Comparison of ENCODE assay signal across 8 cellular contexts in genomic region chr3:18424862-18425640, GRCh38. TPM values are rescaled to one million over a fixed set of nuclear protein-coding genes. Genes with fewer than 3 reads are reported as not detected.
A peak's percentile ranks its signal among the peaks of the same experiment; 100 is the strongest.
DNase-seq lines count a peak whose midpoint lies in the region; ATAC-seq and TF ChIP-seq lines count a peak whose summit lies in the region.

Gene SATB1 (minus strand): TSS chr3:18425339. CDS start chr3:18420967, 4,372 bp downstream.

- H3K79me2 ChIP-seq in smooth muscle cell (ENCODE audit: low read depth), result no peaks in the 10 kb centered on the region

- peak within 1 kb of the TSS; percentile 91 for H2AFZ ChIP-seq in smooth muscle cell (ENCODE audit: low read depth)

- WGBS in smooth muscle cell (ENCODE audit: low lambda C conversion rate), result under 1% methylated on average over 45 of the region's 82 CpGs

- TF ChIP-seq CTCF in HEK293 (tag by site-specific recombination; IDR thresholded peaks at IDR 0.05) (no peak), WI38 (IDR thresholded peaks at IDR 0.05; ENCODE audit: low read depth, low read length) (no peak), smooth muscle cell (IDR thresholded peaks at IDR 0.05; ENCODE audit: borderline replicate concordance, insufficient read depth, poor library complexity, severe bottlenecking) (no peak)

- POLR2A ChIA-PET in HEK293 (lab: Yijun Ruan, JAX), result no interaction called here

- peak; percentile 19 for DNase-seq in GM04503 (ENCODE audit: low read depth)
- DNase-seq in NCI-H1092 (lab: John Stamatoyannopoulos, UW), result peak; percentile 59
- peak; percentile 57 for DNase-seq in central memory CD4-positive, alpha-beta T cell
- DNase-seq in iris pigment epithelial cell (ENCODE audit: low read depth), result peak; percentile 37
- DNase-seq in smooth muscle cell (lab: John Stamatoyannopoulos, UW; ENCODE audit: unreplicated experiment), result peak; percentile 50

- peak within 1 kb of the TSS; percentile 72 for H3K4me3 ChIP-seq in HEK293 (ENCODE audit: low read depth, low read length)
- peak within 1 kb of the TSS; percentile 69 for H3K4me3 ChIP-seq in WI38 (ENCODE audit: low read depth, low read length)
- peak within 1 kb of the TSS; percentile 94 for H3K4me3 ChIP-seq in smooth muscle cell

- H3K27ac ChIP-seq in HEK293 (ENCODE audit: extremely low read depth, low read depth, low read length), result peak within 1 kb of the TSS; percentile 91
- peak within 1 kb of the TSS; percentile 27 for H3K27ac ChIP-seq in smooth muscle cell (ENCODE audit: low read depth)

- ATAC-seq in HG02840 (IDR thresholded peaks at IDR 0.05; ENCODE audit: low FRiP score, unreplicated experiment), result no peak

- H4K20me1 ChIP-seq in smooth muscle cell (ENCODE audit: low read depth), result no peaks in the 10 kb centered on the region

- no peaks in the 10 kb centered on the region for H3K9me3 ChIP-seq in HEK293 (ENCODE audit: control insufficient read depth, insufficient read depth, low read depth, low read length)
- H3K9me3 ChIP-seq in smooth muscle cell (replicated peaks; ENCODE audit: low read depth), result no peaks in the 10 kb centered on the region

- peak within 1 kb of the TSS; percentile 94 for H3K4me2 ChIP-seq in smooth muscle cell

- CTCF ChIA-PET in HEK293 (lab: Yijun Ruan, JAX), result no interaction called here

- peak within 1 kb of the TSS; percentile 73 for H3K9ac ChIP-seq in smooth muscle cell (ENCODE audit: low read depth)

- H3F3A ChIP-seq in smooth muscle cell (ENCODE audit: low read depth), result no peaks in the 10 kb centered on the region

- H3K4me1 ChIP-seq in HEK293 (ENCODE audit: control insufficient read depth, insufficient read depth, low read length) (peaks cover 15% of the 10 kb centered on the region), smooth muscle cell (ENCODE audit: low read depth) (peaks cover 21% of the 10 kb centered on the region)

- no peaks in the 10 kb centered on the region for H3K27me3 ChIP-seq in smooth muscle cell (ENCODE audit: low read depth)

- H3K36me3 ChIP-seq in HEK293 (ENCODE audit: control insufficient read depth in 2 of 2, insufficient read depth in 1 of 2, low read length in 2 of 2) (no peaks in the 10 kb centered on the region), smooth muscle cell (ENCODE audit: low read depth) (no peaks in the 10 kb centered on the region)

TF ChIP-seq in HEK293, 187 proteins besides CTCF, POLR2A, EP300 and RAD21 (continues in another document):
- TF ChIP-seq ZNF629 (tag by site-specific recombination; IDR thresholded peaks at IDR 0.05), result no peak
- no peak for TF ChIP-seq ELK4 (IDR thresholded peaks at IDR 0.05; ENCODE audit: borderline replicate concordance, low read depth, low read length)
- TF ChIP-seq ZNF311 (tag by site-specific recombination; IDR thresholded peaks at IDR 0.05; ENCODE audit: borderline replicate concordance), result no peak
- TF ChIP-seq ZIC2 (tag by site-specific recombination; IDR thresholded peaks at IDR 0.05), result no peak
- TF ChIP-seq YY2 (tag by site-specific recombination; IDR thresholded peaks at IDR 0.05), result no peak
- no peak for TF ChIP-seq ZNF76 (tag by site-specific recombination; IDR thresholded peaks at IDR 0.05; ENCODE audit: borderline replicate concordance, low read depth)
- TF ChIP-seq ZNF777 (tag by site-specific recombination; IDR thresholded peaks at IDR 0.05; ENCODE audit: borderline replicate concordance), result 0 out of 2 replicates have a peak, but pooled peaks have one; percentile 36
- TF ChIP-seq, protein P1, sequence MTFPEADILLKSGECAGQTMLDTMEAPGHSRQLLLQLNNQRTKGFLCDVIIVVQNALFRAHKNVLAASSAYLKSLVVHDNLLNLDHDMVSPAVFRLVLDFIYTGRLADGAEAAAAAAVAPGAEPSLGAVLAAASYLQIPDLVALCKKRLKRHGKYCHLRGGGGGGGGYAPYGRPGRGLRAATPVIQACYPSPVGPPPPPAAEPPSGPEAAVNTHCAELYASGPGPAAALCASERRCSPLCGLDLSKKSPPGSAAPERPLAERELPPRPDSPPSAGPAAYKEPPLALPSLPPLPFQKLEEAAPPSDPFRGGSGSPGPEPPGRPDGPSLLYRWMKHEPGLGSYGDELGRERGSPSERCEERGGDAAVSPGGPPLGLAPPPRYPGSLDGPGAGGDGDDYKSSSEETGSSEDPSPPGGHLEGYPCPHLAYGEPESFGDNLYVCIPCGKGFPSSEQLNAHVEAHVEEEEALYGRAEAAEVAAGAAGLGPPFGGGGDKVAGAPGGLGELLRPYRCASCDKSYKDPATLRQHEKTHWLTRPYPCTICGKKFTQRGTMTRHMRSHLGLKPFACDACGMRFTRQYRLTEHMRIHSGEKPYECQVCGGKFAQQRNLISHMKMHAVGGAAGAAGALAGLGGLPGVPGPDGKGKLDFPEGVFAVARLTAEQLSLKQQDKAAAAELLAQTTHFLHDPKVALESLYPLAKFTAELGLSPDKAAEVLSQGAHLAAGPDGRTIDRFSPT (tag by site-specific recombination; IDR thresholded peaks at IDR 0.05), result peak; percentile 67
- TF ChIP-seq, protein P2, sequence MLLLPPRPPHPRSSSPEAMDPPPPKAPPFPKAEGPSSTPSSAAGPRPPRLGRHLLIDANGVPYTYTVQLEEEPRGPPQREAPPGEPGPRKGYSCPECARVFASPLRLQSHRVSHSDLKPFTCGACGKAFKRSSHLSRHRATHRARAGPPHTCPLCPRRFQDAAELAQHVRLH (tag by site-specific recombination; IDR thresholded peaks at IDR 0.05), result no peak
- no peak for TF ChIP-seq SP2 (tag by site-specific recombination; IDR thresholded peaks at IDR 0.05)
- no peak for TF ChIP-seq ZNF37A (tag by site-specific recombination; IDR thresholded peaks at IDR 0.05)
- TF ChIP-seq KLF9 (tag by site-specific recombination; IDR thresholded peaks at IDR 0.05; ENCODE audit: low read depth), result peak; percentile 73
- TF ChIP-seq, protein P3, sequence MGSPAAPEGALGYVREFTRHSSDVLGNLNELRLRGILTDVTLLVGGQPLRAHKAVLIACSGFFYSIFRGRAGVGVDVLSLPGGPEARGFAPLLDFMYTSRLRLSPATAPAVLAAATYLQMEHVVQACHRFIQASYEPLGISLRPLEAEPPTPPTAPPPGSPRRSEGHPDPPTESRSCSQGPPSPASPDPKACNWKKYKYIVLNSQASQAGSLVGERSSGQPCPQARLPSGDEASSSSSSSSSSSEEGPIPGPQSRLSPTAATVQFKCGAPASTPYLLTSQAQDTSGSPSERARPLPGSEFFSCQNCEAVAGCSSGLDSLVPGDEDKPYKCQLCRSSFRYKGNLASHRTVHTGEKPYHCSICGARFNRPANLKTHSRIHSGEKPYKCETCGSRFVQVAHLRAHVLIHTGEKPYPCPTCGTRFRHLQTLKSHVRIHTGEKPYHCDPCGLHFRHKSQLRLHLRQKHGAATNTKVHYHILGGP (tag by site-specific recombination; IDR thresholded peaks at IDR 0.05), result no peak
- TF ChIP-seq ZNF280C (tag by site-specific recombination; IDR thresholded peaks at IDR 0.05), result no peak
- no peak for TF ChIP-seq ZNF707 (tag by site-specific recombination; IDR thresholded peaks at IDR 0.05)
- no peak for TF ChIP-seq ZNF26 (tag by site-specific recombination; IDR thresholded peaks at IDR 0.05)
- TF ChIP-seq ZNF202 (tag by site-specific recombination; IDR thresholded peaks at IDR 0.05; ENCODE audit: borderline replicate concordance), result no peak
- TF ChIP-seq ZNF658 (tag by site-specific recombination; IDR thresholded peaks at IDR 0.05), result no peak

RNA-seq across cellular contexts. Expression of gene SATB1, which starts in this region (rescaled TPM):
- 9.3 and 17.8 TPM in 2 replicates for total RNA-seq in smooth muscle cell
- 2.9 and 4.1 TPM in 2 replicates for polyA plus RNA-seq in smooth muscle cell
